Comparison of ENCODE assay signal across 1 cellular context in the genomic region with DNA sequence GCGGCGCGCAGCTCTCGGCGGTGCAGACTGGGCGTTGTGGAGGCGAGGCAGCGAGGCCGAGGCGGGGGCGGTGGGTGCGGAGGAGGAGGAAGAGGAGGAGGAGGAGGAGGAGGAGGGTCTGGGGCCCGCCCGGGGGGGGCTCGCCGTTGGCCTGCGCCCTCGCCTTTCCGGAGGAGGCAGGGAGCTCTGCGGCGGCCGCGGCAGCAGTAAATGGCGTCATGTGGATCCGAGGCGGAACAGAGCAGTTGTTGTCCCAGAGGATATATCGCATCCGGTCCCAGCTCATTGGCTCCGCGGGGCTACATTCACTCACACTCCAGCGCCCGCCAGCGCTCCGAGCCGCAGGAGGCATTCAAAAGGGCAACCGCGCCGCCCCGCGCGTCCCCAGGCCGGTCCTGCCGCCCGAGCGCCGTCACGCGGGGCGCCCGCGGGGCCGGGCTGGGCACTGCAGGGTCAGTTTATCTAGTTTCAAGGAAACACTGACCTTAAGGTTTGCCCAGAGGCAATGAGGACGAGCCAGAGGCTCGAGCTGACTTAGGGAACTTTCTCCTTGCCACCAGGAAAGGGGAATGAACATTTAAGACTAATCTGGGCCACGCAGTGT.
TF ChIP-seq lines count a peak whose summit lies in the region.

A gene with protein sequence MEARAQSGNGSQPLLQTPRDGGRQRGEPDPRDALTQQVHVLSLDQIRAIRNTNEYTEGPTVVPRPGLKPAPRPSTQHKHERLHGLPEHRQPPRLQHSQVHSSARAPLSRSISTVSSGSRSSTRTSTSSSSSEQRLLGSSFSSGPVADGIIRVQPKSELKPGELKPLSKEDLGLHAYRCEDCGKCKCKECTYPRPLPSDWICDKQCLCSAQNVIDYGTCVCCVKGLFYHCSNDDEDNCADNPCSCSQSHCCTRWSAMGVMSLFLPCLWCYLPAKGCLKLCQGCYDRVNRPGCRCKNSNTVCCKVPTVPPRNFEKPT (minus strand): TSS at position 29 of the 604 bp plus-strand sequence. CDS start 3,421 bp downstream, outside the sequence.

TF ChIP-seq in PFSK-1, 5 proteins besides CTCF, POLR2A, EP300 and RAD21:
- TF ChIP-seq, protein P1, sequence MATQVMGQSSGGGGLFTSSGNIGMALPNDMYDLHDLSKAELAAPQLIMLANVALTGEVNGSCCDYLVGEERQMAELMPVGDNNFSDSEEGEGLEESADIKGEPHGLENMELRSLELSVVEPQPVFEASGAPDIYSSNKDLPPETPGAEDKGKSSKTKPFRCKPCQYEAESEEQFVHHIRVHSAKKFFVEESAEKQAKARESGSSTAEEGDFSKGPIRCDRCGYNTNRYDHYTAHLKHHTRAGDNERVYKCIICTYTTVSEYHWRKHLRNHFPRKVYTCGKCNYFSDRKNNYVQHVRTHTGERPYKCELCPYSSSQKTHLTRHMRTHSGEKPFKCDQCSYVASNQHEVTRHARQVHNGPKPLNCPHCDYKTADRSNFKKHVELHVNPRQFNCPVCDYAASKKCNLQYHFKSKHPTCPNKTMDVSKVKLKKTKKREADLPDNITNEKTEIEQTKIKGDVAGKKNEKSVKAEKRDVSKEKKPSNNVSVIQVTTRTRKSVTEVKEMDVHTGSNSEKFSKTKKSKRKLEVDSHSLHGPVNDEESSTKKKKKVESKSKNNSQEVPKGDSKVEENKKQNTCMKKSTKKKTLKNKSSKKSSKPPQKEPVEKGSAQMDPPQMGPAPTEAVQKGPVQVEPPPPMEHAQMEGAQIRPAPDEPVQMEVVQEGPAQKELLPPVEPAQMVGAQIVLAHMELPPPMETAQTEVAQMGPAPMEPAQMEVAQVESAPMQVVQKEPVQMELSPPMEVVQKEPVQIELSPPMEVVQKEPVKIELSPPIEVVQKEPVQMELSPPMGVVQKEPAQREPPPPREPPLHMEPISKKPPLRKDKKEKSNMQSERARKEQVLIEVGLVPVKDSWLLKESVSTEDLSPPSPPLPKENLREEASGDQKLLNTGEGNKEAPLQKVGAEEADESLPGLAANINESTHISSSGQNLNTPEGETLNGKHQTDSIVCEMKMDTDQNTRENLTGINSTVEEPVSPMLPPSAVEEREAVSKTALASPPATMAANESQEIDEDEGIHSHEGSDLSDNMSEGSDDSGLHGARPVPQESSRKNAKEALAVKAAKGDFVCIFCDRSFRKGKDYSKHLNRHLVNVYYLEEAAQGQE (IDR thresholded peaks at IDR 0.05; ENCODE audit: insufficient read depth in 1 of 2, low read depth in 2 of 2, low read length in 2 of 2), result peak in 1 of 2 experiments; percentile 12; a peak in 2 of 4 replicates
- peak; percentile 53; the same call in 1 of the 2 replicates for TF ChIP-seq SIN3A (IDR thresholded peaks at IDR 0.05; ENCODE audit: borderline replicate concordance, insufficient read depth, low read length)
- peak; percentile 58 for TF ChIP-seq POLR2AphosphoS5 (IDR thresholded peaks at IDR 0.05; ENCODE audit: low read depth, low read length)
- TF ChIP-seq FOXP2 (optimal IDR thresholded peaks at IDR 0.05; ENCODE audit: borderline replicate concordance, extremely low read depth, extremely low read length, insufficient read depth), result no peak
- TF ChIP-seq TAF1 (IDR thresholded peaks at IDR 0.05; ENCODE audit: borderline replicate concordance, insufficient read depth, low read length), result peak; percentile 83; the same call in 1 of the 2 replicates
